Comparison of ENCODE assay signal across 10 cellular contexts in genomic region chr17:82063424-82064415, GRCh38. TPM values are rescaled to one million over a fixed set of nuclear protein-coding genes. Genes with fewer than 3 reads are reported as not detected.
DNase-seq lines count a peak whose midpoint lies in the region; ATAC-seq and TF ChIP-seq lines count a peak whose summit lies in the region.
"Had no signal": no experiment of that assay in that cellular context is flagged by ENCODE, and none has a peak within 500 bp of the region (broad histone marks: within the 10 kb centered on the region; RNA-seq: fewer than 3 reads in every experiment).

No MANE protein-coding gene starts in this region.

- H2AFZ ChIP-seq in Loucy (ENCODE audit: low read length), result no peak overlapping the region

- H2AK5ac ChIP-seq in mesendoderm (ENCODE audit: low read length), result no peak overlapping the region

- POLR2A ChIA-PET in CD8-positive, alpha-beta memory T cell (lab: Charles Lee), result no interaction called here

- H3K27ac Mint-ChIP-seq in CD8-positive, alpha-beta memory T cell, result peak overlapping the region in 6 of 8 donors; percentile 40 to 87 (median 66)
- no peak overlapping the region for H3K27ac Mint-ChIP-seq in nephron progenitor cell

- TF ChIP-seq CTCF in Loucy (conservative IDR thresholded peaks at IDR 0.05; ENCODE audit: low read length) (no peak), coronary artery (IDR thresholded peaks at IDR 0.05) (no peak), nephron progenitor cell (IDR thresholded peaks at IDR 0.05) (no peak)

- CTCF ChIA-PET in CD8-positive, alpha-beta memory T cell (lab: Charles Lee), result interaction anchor here (1.6 kb wide), 2 partner anchors 26 to 33 kb away, joined by 3 to 4 read pairs; partner anchors contain the start of gene DCXR

- peak overlapping the region; percentile 93 for H3K9ac ChIP-seq in Loucy (ENCODE audit: low read depth, low read length, poor library complexity, severe bottlenecking)
- H3K9ac ChIP-seq in mesendoderm (ENCODE audit: low read length), result no peak overlapping the region

- H2BK120ac ChIP-seq in mesendoderm (ENCODE audit: low read depth, low read length), result no peak overlapping the region

- H4K20me1 ChIP-seq in Loucy (ENCODE audit: insufficient read depth, low read length, poor library complexity, severe bottlenecking), result peaks cover 4% of the 10 kb centered on the region

- H3F3A ChIP-seq in Loucy (ENCODE audit: low read depth), result no peaks in the 10 kb centered on the region

- H3K9me3 ChIP-seq in CD8-positive, alpha-beta memory T cell (ENCODE audit: low read length), result no peaks in the 10 kb centered on the region
- no peaks in the 10 kb centered on the region for H3K9me3 ChIP-seq in Loucy (ENCODE audit: insufficient read depth, low read depth, low read length)
- H3K9me3 ChIP-seq: thyroid gland had no signal

- H3K4ac ChIP-seq in mesendoderm (ENCODE audit: low read depth, low read length), result no peak overlapping the region

- H3K79me2 ChIP-seq in Loucy (ENCODE audit: insufficient read depth, low read length), result peaks cover 21% of the 10 kb centered on the region
- no peaks in the 10 kb centered on the region for H3K79me2 ChIP-seq in mesendoderm (ENCODE audit: control insufficient read depth, insufficient read depth, low read length)

- no peaks in the 10 kb centered on the region for H3K27me3 Mint-ChIP-seq in CD8-positive, alpha-beta memory T cell
- peaks cover 3% of the 10 kb centered on the region for H3K27me3 Mint-ChIP-seq in nephron progenitor cell (ENCODE audit: low read depth, poor library complexity)

- DNase-seq in CD8-positive, alpha-beta memory T cell, result no peak
- DNase-seq in coronary artery (ENCODE audit: low spot score) (no peak), nephron progenitor cell (no peak), cortex of kidney (lab: John Stamatoyannopoulos, UW) (no peak), mesendoderm (no peak), sciatic nerve (ENCODE audit: low spot score) (no peak), NCI-H1417 treated with DMSO at 0.1 percent for 48 hours (lab: John Stamatoyannopoulos, UW) (no peak)
- DNase-seq: NCI-H446 had no signal

- H3K79me1 ChIP-seq in mesendoderm (ENCODE audit: low read length), result peaks cover 2% of the 10 kb centered on the region

- H3K4me1 Mint-ChIP-seq in CD8-positive, alpha-beta memory T cell, result peaks cover 8 to 19% (median 11%) of the 10 kb centered on the region in 3 donors
- peaks cover 4% of the 10 kb centered on the region for H3K4me1 Mint-ChIP-seq in nephron progenitor cell

- H3K23ac ChIP-seq in mesendoderm (ENCODE audit: low read length), result no peak overlapping the region

- intact Hi-C loops in sciatic nerve (cut with DNase I), result no loop called here

- H3K4me3 Mint-ChIP-seq in CD8-positive, alpha-beta memory T cell, result peak overlapping the region; percentile 64 to 89 (median 73)
- H3K4me3 Mint-ChIP-seq in nephron progenitor cell, result peak overlapping the region; percentile 76

- peaks cover 27% of the 10 kb centered on the region for H3K4me1 ChIP-seq in CD8-positive, alpha-beta memory T cell (ENCODE audit: insufficient read depth, low read length)
- H3K4me1 ChIP-seq in Loucy (ENCODE audit: insufficient read depth, low read length, poor library complexity, severe bottlenecking) (peaks cover 14% of the 10 kb centered on the region), mesendoderm (ENCODE audit: control insufficient read depth, low read depth, low read length) (no peaks in the 10 kb centered on the region)

- no peak overlapping the region for H3K4me3 ChIP-seq in CD8-positive, alpha-beta memory T cell (ENCODE audit: low read length)
- H3K4me3 ChIP-seq in Loucy (ENCODE audit: low read length, poor library complexity, severe bottlenecking), result peak overlapping the region; percentile 98
- peak overlapping the region; percentile 87 for H3K4me3 ChIP-seq in coronary artery
- no peak overlapping the region for H3K4me3 ChIP-seq in mesendoderm (ENCODE audit: low read length)

- no peak overlapping the region for H4K5ac ChIP-seq in mesendoderm (ENCODE audit: low read length)

- ATAC-seq in sciatic nerve, result no peak

- no peaks in the 10 kb centered on the region for H3K9me3 Mint-ChIP-seq in CD8-positive, alpha-beta memory T cell
- H3K9me3 Mint-ChIP-seq in nephron progenitor cell, result no peaks in the 10 kb centered on the region

- no peak overlapping the region for H3K27ac ChIP-seq in CD8-positive, alpha-beta memory T cell (ENCODE audit: low read depth, low read length)
- H3K27ac ChIP-seq in coronary artery, result no peak overlapping the region
- H3K27ac ChIP-seq in mesendoderm (ENCODE audit: low read depth, low read length), result no peak overlapping the region

- H2BK5ac ChIP-seq in mesendoderm (ENCODE audit: low read length), result no peak overlapping the region

- no peaks in the 10 kb centered on the region for H3K9me2 ChIP-seq in Loucy (replicated peaks; ENCODE audit: low read depth, low read length)

- no peaks in the 10 kb centered on the region for H3K36me3 ChIP-seq in CD8-positive, alpha-beta memory T cell (ENCODE audit: insufficient read depth, low read length)
- peaks cover 11% of the 10 kb centered on the region; the same call in 1 of the 2 replicates for H3K36me3 ChIP-seq in Loucy (ENCODE audit: insufficient read depth, low read length)
- H3K36me3 ChIP-seq in mesendoderm (ENCODE audit: control insufficient read depth, insufficient read depth, low read length), result peaks cover 4% of the 10 kb centered on the region

- H4K8ac ChIP-seq in mesendoderm (ENCODE audit: low read depth, low read length), result no peak overlapping the region

- no peak overlapping the region for H3K56ac ChIP-seq in mesendoderm (ENCODE audit: low read length)

- no peaks in the 10 kb centered on the region for H3K27me3 ChIP-seq in CD8-positive, alpha-beta memory T cell (ENCODE audit: insufficient read depth, low read length, poor library complexity, severe bottlenecking)
- no peaks in the 10 kb centered on the region for H3K27me3 ChIP-seq in Loucy (ENCODE audit: insufficient read depth, low read length, poor library complexity, severe bottlenecking)
- H3K27me3 ChIP-seq in mesendoderm (ENCODE audit: insufficient read depth, low read length, poor library complexity), result no peaks in the 10 kb centered on the region
- H3K27me3 ChIP-seq: thyroid gland had no signal

- no peak overlapping the region for H2BK15ac ChIP-seq in mesendoderm (replicated peaks; ENCODE audit: low read depth)

- peaks cover 0 to 38% (median 0%) of the 10 kb centered on the region in 3 donors for H3K36me3 Mint-ChIP-seq in CD8-positive, alpha-beta memory T cell
- no peaks in the 10 kb centered on the region for H3K36me3 Mint-ChIP-seq in nephron progenitor cell (ENCODE audit: low read depth)

- H3K18ac ChIP-seq in mesendoderm (ENCODE audit: low read length), result no peak overlapping the region

- WGBS in mesendoderm (ENCODE audit: extremely low coverage, insufficient coverage, low lambda C conversion rate), result no CpG with 5 or more reads among the region's 20 CpGs

- peak overlapping the region; percentile 95 for H3K4me2 ChIP-seq in Loucy (ENCODE audit: low read depth, low read length, poor library complexity, severe bottlenecking)
- no peak overlapping the region for H3K4me2 ChIP-seq in mesendoderm (ENCODE audit: low read length)

RNA-seq across cellular contexts. Expression of gene DUS1L, which starts 1.9 kb away (rescaled TPM):
- total RNA-seq in CD8-positive, alpha-beta memory T cell, result 100 to 1,000 TPM; 206 to 210 TPM
- polyA plus RNA-seq in CD8-positive, alpha-beta memory T cell, result 142 TPM
- 35.4 TPM for polyA plus RNA-seq in mesendoderm (2013, experiment 1 of 2)
- polyA plus RNA-seq in mesendoderm (2013, experiment 2 of 2), result 32.5 TPM
- total RNA-seq in sciatic nerve, result 57.1 TPM

RNA-seq across cellular contexts. Expression of gene GPS1, which starts 12.0 kb away (rescaled TPM):
- 100 to 1,000 TPM; 122 to 125 TPM for total RNA-seq in CD8-positive, alpha-beta memory T cell
- 151 TPM for polyA plus RNA-seq in CD8-positive, alpha-beta memory T cell
- polyA plus RNA-seq in mesendoderm (2013, experiment 1 of 2), result 88.2 TPM
- polyA plus RNA-seq in mesendoderm (2013, experiment 2 of 2), result 89.5 TPM
- total RNA-seq in sciatic nerve, result 68.2 TPM

RNA-seq across cellular contexts. Expression of gene RFNG, which starts 12.1 kb away (rescaled TPM):
- 10 to 100 TPM; 18.1 to 19.4 TPM for total RNA-seq in CD8-positive, alpha-beta memory T cell
- 7.3 TPM for polyA plus RNA-seq in CD8-positive, alpha-beta memory T cell
- polyA plus RNA-seq in mesendoderm (2013, experiment 1 of 2), result 15.5 TPM
- 14.9 TPM for polyA plus RNA-seq in mesendoderm (2013, experiment 2 of 2)
- total RNA-seq in sciatic nerve, result 42.4 TPM

RNA-seq across cellular contexts. Expression of gene DCXR, which starts 26.2 kb away (rescaled TPM):
- 100 to 1,000 TPM; 117 to 127 TPM for total RNA-seq in CD8-positive, alpha-beta memory T cell
- polyA plus RNA-seq in CD8-positive, alpha-beta memory T cell, result 108 TPM
- polyA plus RNA-seq in mesendoderm (2013, experiment 1 of 2), result 34.8 TPM
- 34.4 TPM for polyA plus RNA-seq in mesendoderm (2013, experiment 2 of 2)
- total RNA-seq in sciatic nerve, result 80.0 TPM

RNA-seq across cellular contexts. Expression of gene RAC3, which starts 32.2 kb away (rescaled TPM):
- 1 to 10 TPM; 4.2 to 4.5 TPM for total RNA-seq in CD8-positive, alpha-beta memory T cell
- polyA plus RNA-seq in CD8-positive, alpha-beta memory T cell, result not detected
- 97.1 TPM for polyA plus RNA-seq in mesendoderm (2013, experiment 1 of 2)
- polyA plus RNA-seq in mesendoderm (2013, experiment 2 of 2), result 102 TPM
- 4.0 TPM for total RNA-seq in sciatic nerve

Comparison
In these comparisons a context has a peak if more than half of its experiments do, and no peak if none do; other contexts are left out.
1. H3K4me3 ChIP-seq: peak in Loucy (single experiment) and coronary artery (single experiment); none in CD8-positive, alpha-beta memory T cell (single experiment) and mesendoderm (single experiment).